ENCODE assay signal across 8 cellular contexts in genomic region chr3:149575213-149575961, GRCh38.
DNase-seq lines count a peak whose midpoint lies in the region; ATAC-seq and TF ChIP-seq lines count a peak whose summit lies in the region.

No MANE protein-coding gene starts in this region.

- H3K4me1 Mint-ChIP-seq in osteocyte (ENCODE audit: unreplicated experiment) = peaks cover 86% of the 10 kb centered on the region
- H3K4me1 Mint-ChIP-seq in CD4-positive, alpha-beta memory T cell = peaks cover 8 to 19% (median 15%) of the 10 kb centered on the region in 4 donors

- H3K4me3 ChIP-seq in PC-3 (ENCODE audit: low read length) (peak overlapping the region; percentile 55), esophagus muscularis mucosa (peak overlapping the region in 3 of 4 donors; percentile 4 to 25 (median 16)), HAP-1 (no peak overlapping the region)
- no peak overlapping the region for H3K4me3 ChIP-seq in CD4-positive, alpha-beta memory T cell (ENCODE audit: low read length in 2 of 2)

- DNase-seq in Caki2 (ENCODE audit: low read depth) (peak; percentile 52), PC-3 (peak; percentile 91), esophagus muscularis mucosa (ENCODE audit: extremely low spot score) (no peak), osteocyte (ENCODE audit: extremely low spot score, unreplicated experiment) (no peak), HuH-7.5 (ENCODE audit: low spot score) (no peak), HAP-1 (ENCODE audit: low spot score in 2 of 2) (no peak)
- no peak for DNase-seq in CD4-positive, alpha-beta memory T cell
- no peak for DNase-seq in stimulated activated CD4-positive, alpha-beta T cell treated with anti-CD3 and anti-CD28 coated beads, Interleukin-2, amount 100 ng/mL, for 48 hours

- no peak for TF ChIP-seq POLR2A in esophagus muscularis mucosa (IDR thresholded peaks at IDR 0.05; ENCODE audit: low read depth)

- H3K9me2 ChIP-seq in PC-3 (replicated peaks; ENCODE audit: low read length) = no peaks in the 10 kb centered on the region

- H3K27me3 Mint-ChIP-seq in osteocyte (ENCODE audit: unreplicated experiment) = no peaks in the 10 kb centered on the region
- peaks cover 0 to 4% of the 10 kb centered on the region in 2 donors for H3K27me3 Mint-ChIP-seq in CD4-positive, alpha-beta memory T cell

- 21% methylated on average over 4 of the region's 7 CpGs for whole genome bisulfite sequencing in esophagus muscularis mucosa

- CTCF ChIA-PET in PC-3 (lab: Charles Lee) = interaction anchor here (0.6 kb wide), 1 partner anchor 19 kb away, joined by 3 read pairs; no protein-coding TSS in a partner anchor
- CTCF ChIA-PET in CD4-positive, alpha-beta memory T cell (lab: Charles Lee; ENCODE audit: partially characterized antibody) = no interaction called here

- ATAC-seq in PC-3 = peak; percentile 43

- no peak for TF ChIP-seq CTCF in PC-3 (conservative IDR thresholded peaks at IDR 0.05; ENCODE audit: low read depth, low read length)
- no peak for TF ChIP-seq CTCF in esophagus muscularis mucosa (IDR thresholded peaks at IDR 0.05)
- no peak for TF ChIP-seq CTCF in osteocyte (IDR thresholded peaks at IDR 0.05)

- no peaks in the 10 kb centered on the region for H4K20me1 ChIP-seq in PC-3 (ENCODE audit: low read length)

- H3K36me3 ChIP-seq in PC-3 (ENCODE audit: low read depth, low read length) = peaks cover 19% of the 10 kb centered on the region
- peaks cover under 1 to 24% (median 15%) of the 10 kb centered on the region in 4 donors for H3K36me3 ChIP-seq in esophagus muscularis mucosa
- no peaks in the 10 kb centered on the region for H3K36me3 ChIP-seq in CD4-positive, alpha-beta memory T cell (ENCODE audit: insufficient read depth, low read length)
- H3K36me3 ChIP-seq in HAP-1 (replicated peaks) = peaks cover 6% of the 10 kb centered on the region

- H3K4me2 ChIP-seq in PC-3 (ENCODE audit: low read length) = peak overlapping the region; percentile 82

- peak overlapping the region; percentile 92 for H3K27ac Mint-ChIP-seq in osteocyte (ENCODE audit: unreplicated experiment)
- no peak overlapping the region for H3K27ac Mint-ChIP-seq in CD4-positive, alpha-beta memory T cell

- peak overlapping the region; percentile 49 for H3K4me3 Mint-ChIP-seq in osteocyte (ENCODE audit: unreplicated experiment)
- H3K4me3 Mint-ChIP-seq in CD4-positive, alpha-beta memory T cell = no peak overlapping the region

- H3K9me3 ChIP-seq in PC-3 (ENCODE audit: low read length) (no peaks in the 10 kb centered on the region), esophagus muscularis mucosa (no peaks in the 10 kb centered on the region), HAP-1 (no peaks in the 10 kb centered on the region)
- H3K9me3 ChIP-seq in CD4-positive, alpha-beta memory T cell (ENCODE audit: control insufficient read depth in 1 of 2, low read length in 2 of 2) = no peaks in the 10 kb centered on the region

- H3K79me2 ChIP-seq in PC-3 (ENCODE audit: low read length) = peaks cover 74% of the 10 kb centered on the region

- H3K4me1 ChIP-seq in PC-3 (ENCODE audit: insufficient read depth, low read length) (peaks cover 89% of the 10 kb centered on the region), esophagus muscularis mucosa (peaks cover 65 to 98% (median 92%) of the 10 kb centered on the region in 4 donors), HAP-1 (peaks cover 19% of the 10 kb centered on the region)
- peaks cover 24% of the 10 kb centered on the region for H3K4me1 ChIP-seq in CD4-positive, alpha-beta memory T cell (ENCODE audit: insufficient read depth, low read length)

- POLR2A ChIA-PET in PC-3 (lab: Charles Lee; ENCODE audit: unreplicated experiment) = interaction anchor here (0.5 to 1.8 kb wide), 9 partner anchors 11 to 203 kb away, joined by 3 to 32 read pairs (median 6); partner anchors contain the start of gene WWTR1
- POLR2A ChIA-PET in CD4-positive, alpha-beta memory T cell (lab: Charles Lee; ENCODE audit: partially characterized antibody) = no interaction called here

- intact Hi-C loops in PC-3 (cut with micrococcal nuclease) (loop anchor here (5.0 kb wide), 1 partner anchor 198 kb away; the partner anchor contains the start of gene TM4SF1), esophagus muscularis mucosa (cut with DNase I) (loop anchor here (5.0 kb wide), 1 partner anchor 43 kb away; no protein-coding TSS in a partner anchor)
- intact Hi-C loops in CD4-positive, alpha-beta memory T cell (cut with micrococcal nuclease) = no loop called here

- TF ChIP-seq EP300 in esophagus muscularis mucosa (IDR thresholded peaks at IDR 0.05) = peak; percentile 30

- no peak overlapping the region for H2AFZ ChIP-seq in PC-3 (ENCODE audit: low read length)

- peaks cover 11% of the 10 kb centered on the region for H3F3A ChIP-seq in PC-3 (ENCODE audit: low read length, unreplicated experiment)

- TSS peak; percentile 80 for BruUV-seq in PC-3 (replicated peaks; lab: Mats Ljungman, UMichigan)

- H3K27me3 ChIP-seq in PC-3 (ENCODE audit: low read length) (no peaks in the 10 kb centered on the region), esophagus muscularis mucosa (no peaks in the 10 kb centered on the region), HAP-1 (ENCODE audit: low read depth) (no peaks in the 10 kb centered on the region)
- H3K27me3 ChIP-seq in CD4-positive, alpha-beta memory T cell (ENCODE audit: insufficient read depth, low read length) = no peaks in the 10 kb centered on the region

- H3K27ac ChIP-seq in PC-3 (ENCODE audit: low read length) (peak overlapping the region; percentile 99), esophagus muscularis mucosa (replicated peaks in 1 of 4) (peak overlapping the region; percentile 82 to 86 (median 84))
- no peak overlapping the region for H3K27ac ChIP-seq in CD4-positive, alpha-beta memory T cell (ENCODE audit: low read depth, low read length)

- peaks cover 13% of the 10 kb centered on the region for H3K36me3 Mint-ChIP-seq in osteocyte (ENCODE audit: unreplicated experiment)
- no peaks in the 10 kb centered on the region for H3K36me3 Mint-ChIP-seq in CD4-positive, alpha-beta memory T cell

- in situ Hi-C loops in Caki2 (cut with HindIII; ENCODE audit: low pct_unique_long_range_greater_than_20kb, low sequenced_read_pairs) = no loop called here
- in situ Hi-C loops in HAP-1 (cut with MboI; ENCODE audit: low sequenced_read_pairs) = no loop called here

- H3K9ac ChIP-seq in PC-3 (ENCODE audit: low read length) = peak overlapping the region; percentile 97

- H3K9me3 Mint-ChIP-seq in osteocyte (ENCODE audit: unreplicated experiment) = no peaks in the 10 kb centered on the region
- H3K9me3 Mint-ChIP-seq in CD4-positive, alpha-beta memory T cell = no peaks in the 10 kb centered on the region

Comparison
In these comparisons a context has a peak if more than half of its experiments do, and no peak if none do; other contexts are left out.
1. DNase-seq: peak in Caki2 (single experiment) and PC-3 (single experiment); none in esophagus muscularis mucosa (single experiment), osteocyte (single experiment), CD4-positive, alpha-beta memory T cell (0 of 5), HuH-7.5 (single experiment), stimulated activated CD4-positive, alpha-beta T cell treated with anti-CD3 and anti-CD28 coated beads, Interleukin-2, amount 100 ng/mL, for 48 hours (0 of 2) and HAP-1 (0 of 2).
2. H3K4me3 ChIP-seq: peak in PC-3 (single experiment) and esophagus muscularis mucosa (3 of 4); none in CD4-positive, alpha-beta memory T cell (0 of 2) and HAP-1 (single experiment).